2 cellular contexts compared by ENCODE assay signal in genomic region chr2:104816146-104816545, GRCh38.
A peak's percentile ranks its signal among the peaks of the same experiment; 100 is the strongest.
TF ChIP-seq lines count a peak whose summit lies in the region.

No MANE protein-coding gene starts in this region.

TF ChIP-seq in HepG2, 621 proteins besides CTCF, POLR2A, EP300 and RAD21:
- TF ChIP-seq MAFF (IDR thresholded peaks at IDR 0.05; ENCODE audit: low read depth, low read length) (peak; percentile 94), ZNF124 (CRISPR knock-in tag; IDR thresholded peaks at IDR 0.05) (no peak), MAFK (conservative IDR thresholded peaks at IDR 0.05 in 1 of 2, IDR thresholded peaks at IDR 0.05 in 1 of 2; ENCODE audit: low read length in 2 of 2) (peak; percentile 96 to 97)

TF ChIP-seq in K562, 482 proteins besides CTCF, POLR2A, EP300 and RAD21:
- TF ChIP-seq ZNF445 (CRISPR knock-in tag; IDR thresholded peaks at IDR 0.05; ENCODE audit: low read depth) (no peak), HNRNPL (IDR thresholded peaks at IDR 0.05; ENCODE audit: low read depth, low read length) (no peak), NFXL1 (CRISPR knock-in tag; IDR thresholded peaks at IDR 0.05) (no peak), ARID3A (IDR thresholded peaks at IDR 0.05; ENCODE audit: borderline replicate concordance, low read depth, low read length) (no peak), MEF2D (tag; conservative IDR thresholded peaks at IDR 0.05; ENCODE audit: low read depth) (no peak), BACH1 (tag; IDR thresholded peaks at IDR 0.05) (no peak), MAFG (tag; conservative IDR thresholded peaks at IDR 0.05) (peak; percentile 66), PPARD (CRISPR knock-in tag; IDR thresholded peaks at IDR 0.05) (no peak), GABPB1 (CRISPR knock-in tag; IDR thresholded peaks at IDR 0.05) (no peak), FOSL1 (tag; conservative IDR thresholded peaks at IDR 0.05) (no peak), ETS1 (conservative IDR thresholded peaks at IDR 0.05; ENCODE audit: control insufficient read depth, low read depth, low read length) (no peak), NFE2 (IDR thresholded peaks at IDR 0.05; ENCODE audit: low read depth) (no peak), CCNT2 (IDR thresholded peaks at IDR 0.05; ENCODE audit: borderline replicate concordance, extremely low read depth, insufficient read length, low read depth, low read length) (no peak), MXD1 (CRISPR knock-in tag; IDR thresholded peaks at IDR 0.05; ENCODE audit: borderline replicate concordance, poor library complexity, severe bottlenecking) (no peak), ESRRA (IDR thresholded peaks at IDR 0.05; ENCODE audit: borderline replicate concordance, low read depth) (no peak), CBFA2T3 (IDR thresholded peaks at IDR 0.05) (no peak), REST (CRISPR knock-in tag; IDR thresholded peaks at IDR 0.05; ENCODE audit: low read depth) (no peak), ZFP1 (CRISPR knock-in tag; IDR thresholded peaks at IDR 0.05) (no peak), ZNF41 (CRISPR knock-in tag; conservative IDR thresholded peaks at IDR 0.05) (no peak), ZBTB11 (CRISPR knock-in tag; IDR thresholded peaks at IDR 0.05) (no peak), MAFF (IDR thresholded peaks at IDR 0.05; ENCODE audit: low read length) (peak; percentile 64), C11orf30 (IDR thresholded peaks at IDR 0.05; ENCODE audit: low read depth) (peak; percentile 68), ZNF316 (IDR thresholded peaks at IDR 0.05) (peak; percentile 74), ZFPM2 (CRISPR knock-in tag; IDR thresholded peaks at IDR 0.05) (no peak), PRDM10 (IDR thresholded peaks at IDR 0.05; ENCODE audit: partially characterized antibody) (no peak), NR3C1 (CRISPR knock-in tag; IDR thresholded peaks at IDR 0.05) (no peak), CBFB (CRISPR knock-in tag; IDR thresholded peaks at IDR 0.05) (no peak), LCOR (CRISPR knock-in tag; IDR thresholded peaks at IDR 0.05) (no peak), ZNF174 (CRISPR knock-in tag; IDR thresholded peaks at IDR 0.05) (no peak), ZNF133 (CRISPR knock-in tag; IDR thresholded peaks at IDR 0.05) (no peak), BHLHE40 (IDR thresholded peaks at IDR 0.05; ENCODE audit: low read length) (no peak), MAFK (IDR thresholded peaks at IDR 0.05; ENCODE audit: low read length) (peak; percentile 62)
